Comparison of ENCODE assay signal across 16 cellular contexts in the genomic region with DNA sequence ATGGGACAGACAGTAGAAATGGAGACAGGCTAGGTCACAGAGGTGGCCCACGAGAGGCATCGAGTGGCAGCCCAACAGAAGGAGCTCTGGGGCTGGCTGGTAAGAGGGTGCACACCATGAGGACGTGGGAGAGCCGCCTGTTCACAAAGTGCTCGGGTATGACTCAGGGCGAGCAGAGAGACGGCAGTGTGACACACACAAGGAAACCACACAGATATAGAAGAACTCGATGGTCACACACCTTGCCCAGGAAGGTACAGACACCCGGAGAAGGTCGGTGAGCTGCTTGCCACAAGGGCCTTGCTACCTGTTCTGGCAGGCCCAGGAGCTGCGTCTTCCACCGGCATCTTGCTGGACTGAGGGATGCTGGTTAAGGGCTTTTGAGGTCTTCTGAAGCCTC. TPM values are rescaled to one million over a fixed set of nuclear protein-coding genes. Genes with fewer than 3 reads are reported as not detected.
A peak's percentile ranks its signal among the peaks of the same experiment; 100 is the strongest.
DNase-seq lines count a peak whose midpoint lies in the region; ATAC-seq and TF ChIP-seq lines count a peak whose summit lies in the region.
"Had no signal": no experiment of that assay in that cellular context is flagged by ENCODE, and none has a peak within 500 bp of the region (broad histone marks: within the 10 kb centered on the region; RNA-seq: fewer than 3 reads in every experiment).

No MANE protein-coding gene starts in this region.

- H3K4me3 ChIP-seq in right cardiac atrium (ENCODE audit: low read length) (no peak overlapping the region), vagina (no peak overlapping the region)
- H3K4me3 ChIP-seq: body of pancreas, prostate gland had no signal

- H3K27me3 ChIP-seq in right cardiac atrium (ENCODE audit: control insufficient read depth, insufficient read depth) (no peaks in the 10 kb centered on the region), vagina (no peaks in the 10 kb centered on the region)
- H3K27me3 ChIP-seq: body of pancreas had no signal

- H3K36me3 Mint-ChIP-seq in activated T-helper 17 cell treated with anti-CD3 and anti-CD28 coated beads, Interleukin-2, amount 50 U/mL, for 72 hours (ENCODE audit: low read depth): no peaks in the 10 kb centered on the region

- TF ChIP-seq POLR2A in vagina (IDR thresholded peaks at IDR 0.05): no peak

- H3K27me3 Mint-ChIP-seq in activated T-helper 17 cell treated with anti-CD3 and anti-CD28 coated beads, Interleukin-2, amount 50 U/mL, for 72 hours: peaks cover 8% of the 10 kb centered on the region

- H3K4me1 Mint-ChIP-seq in activated T-helper 17 cell treated with anti-CD3 and anti-CD28 coated beads, Interleukin-2, amount 50 U/mL, for 72 hours: no peaks in the 10 kb centered on the region

- no peaks in the 10 kb centered on the region for H3K9me3 Mint-ChIP-seq in activated T-helper 17 cell treated with anti-CD3 and anti-CD28 coated beads, Interleukin-2, amount 50 U/mL, for 72 hours
- H3K9me3 Mint-ChIP-seq: dendritic cell treated with granulocyte-macrophage colony-stimulating factor and Interleukin-4, amounts not matched to agents 40 ng/mL and 50 ng/mL, for 4 days had no signal

- peaks cover 4% of the 10 kb centered on the region for H3K4me1 ChIP-seq in right cardiac atrium (ENCODE audit: control insufficient read depth, insufficient read depth, low read length)
- peaks cover 16% of the 10 kb centered on the region for H3K4me1 ChIP-seq in vagina
- H3K4me1 ChIP-seq: body of pancreas, prostate gland had no signal

- WGBS in right cardiac atrium: 92% methylated on average over 12 of the region's 12 CpGs

- no peak for ATAC-seq in right cardiac atrium
- no peak for ATAC-seq in left cardiac atrium
- peak; percentile 96 for ATAC-seq in activated T-helper 17 cell treated with anti-CD3 and anti-CD28 coated beads, Interleukin-2, amount 50 U/mL, for 72 hours (replicated peaks)
- no peak for ATAC-seq in GM18498 (IDR thresholded peaks at IDR 0.05; ENCODE audit: unreplicated experiment)
- ATAC-seq in HG02759 (IDR thresholded peaks at IDR 0.05; ENCODE audit: unreplicated experiment): no peak
- ATAC-seq: body of pancreas had no signal

- peak overlapping the region; percentile 53 for H3K27ac Mint-ChIP-seq in activated T-helper 17 cell treated with anti-CD3 and anti-CD28 coated beads, Interleukin-2, amount 50 U/mL, for 72 hours
- H3K27ac Mint-ChIP-seq: dendritic cell treated with granulocyte-macrophage colony-stimulating factor and Interleukin-4, amounts not matched to agents 40 ng/mL and 50 ng/mL, for 4 days had no signal

- peak overlapping the region; percentile 0 for H3K27ac ChIP-seq in right cardiac atrium (ENCODE audit: low read length)
- peak overlapping the region; percentile 45 for H3K27ac ChIP-seq in vagina
- H3K27ac ChIP-seq: body of pancreas, prostate gland had no signal

- DNase-seq in right cardiac atrium (no peak), left cardiac atrium (no peak), iris pigment epithelial cell (ENCODE audit: low read depth) (peak; percentile 46), vagina (ENCODE audit: extremely low spot score in 2 of 2) (no peak), inferior parietal cortex (ENCODE audit: extremely low spot score) (no peak)
- DNase-seq: activated CD8-positive, alpha-beta memory T cell treated with anti-CD3 and anti-CD28 coated beads for 24 hours; body of pancreas; erythroblast; GDM1; GOT3; NCI-H2081 had no signal

- H3K9me3 ChIP-seq in right cardiac atrium (ENCODE audit: control insufficient read depth, low read length): no peaks in the 10 kb centered on the region
- H3K9me3 ChIP-seq in vagina: no peaks in the 10 kb centered on the region
- H3K9me3 ChIP-seq: body of pancreas, prostate gland had no signal

- intact Hi-C loops in right cardiac atrium (cut with DNase I): loop anchor here in 1 of 4 donors (10.0 kb wide), 1 partner anchor 63 kb away; no protein-coding TSS in a partner anchor
- intact Hi-C loops in left cardiac atrium (cut with DNase I): no loop called here
- intact Hi-C loops in vagina (cut with DNase I): no loop called here

- no peak for TF ChIP-seq CTCF in vagina (IDR thresholded peaks at IDR 0.05)

- no peak overlapping the region for H3K4me3 Mint-ChIP-seq in activated T-helper 17 cell treated with anti-CD3 and anti-CD28 coated beads, Interleukin-2, amount 50 U/mL, for 72 hours
- H3K4me3 Mint-ChIP-seq: dendritic cell treated with granulocyte-macrophage colony-stimulating factor and Interleukin-4, amounts not matched to agents 40 ng/mL and 50 ng/mL, for 4 days had no signal

- no peaks in the 10 kb centered on the region for H3K36me3 ChIP-seq in vagina
- H3K36me3 ChIP-seq: prostate gland had no signal

RNA-seq across cellular contexts. Expression of a gene that starts 50.2 kb away (rescaled TPM):
- total RNA-seq in right cardiac atrium (1 to 10 TPM in 1 of 4 donors, under 1 TPM in 3; 0.33 to 1.2 (median 0.71) TPM), left cardiac atrium (1 to 10 TPM; 2.3 to 5.4 TPM), vagina (89.6 TPM)
- polyA plus RNA-seq in right cardiac atrium: 0.75 TPM
- 1 to 10 TPM in 1 of 2 donors, under 1 TPM in 1; 0.15 to 1.0 TPM for total RNA-seq in activated T-helper 17 cell treated with anti-CD3 and anti-CD28 coated beads, Interleukin-2, amount 50 U/mL, for 72 hours

RNA-seq across cellular contexts. Expression of a gene that starts 54.1 kb away (rescaled TPM):
- total RNA-seq in right cardiac atrium (10 to 100 TPM; 10.4 to 13.4 (median 10.9) TPM), left cardiac atrium (10 to 100 TPM in 1 of 2 donors, 1 to 10 TPM in 1; 9.6 to 11.8 TPM), vagina (22.8 TPM)
- polyA plus RNA-seq in right cardiac atrium: 6.0 TPM
- 1 to 10 TPM; 7.8 to 8.7 TPM for total RNA-seq in activated T-helper 17 cell treated with anti-CD3 and anti-CD28 coated beads, Interleukin-2, amount 50 U/mL, for 72 hours

Comparison
In these comparisons a context has a peak if more than half of its experiments do, and no peak if none do; other contexts are left out.
1. RNA of a gene that starts 50.2 kb away (total RNA-seq): 89.6 TPM in vagina (single experiment); 2.3 to 5.4 TPM in left cardiac atrium, 0.15 to 1.0 TPM in activated T-helper 17 cell treated with anti-CD3 and anti-CD28 coated beads, Interleukin-2, amount 50 U/mL, for 72 hours and 0.33 to 1.2 TPM in right cardiac atrium; every median in the first group is over 10 times any median in the second.